Comparison of ENCODE assay signal across 1 cellular context in the genomic region with DNA sequence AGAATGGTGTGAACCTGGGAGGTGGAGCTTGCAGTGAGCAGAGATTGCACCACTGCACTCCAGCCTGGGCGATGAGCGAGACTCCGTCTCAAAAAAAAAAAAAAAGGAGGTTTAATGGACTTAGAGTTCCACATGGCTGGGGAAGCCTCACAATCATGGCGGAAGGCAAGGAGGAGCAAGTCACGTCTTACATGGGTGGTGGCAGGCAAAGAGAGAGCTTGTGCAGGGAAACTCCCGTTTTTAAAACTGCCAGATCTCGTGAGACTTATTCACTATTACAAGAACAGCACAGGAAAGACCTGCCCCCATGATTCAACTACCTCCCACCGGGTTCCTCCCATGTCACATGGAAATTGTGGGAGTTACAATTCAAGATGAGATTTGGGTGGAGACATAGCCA. TPM values are rescaled to one million over a fixed set of nuclear protein-coding genes. Genes with fewer than 3 reads are reported as not detected.
"Had no signal": no experiment of that assay in that cellular context is flagged by ENCODE, and none has a peak within 500 bp of the region (broad histone marks: within the 10 kb centered on the region; RNA-seq: fewer than 3 reads in every experiment).

No MANE protein-coding gene starts in this region.

RNA-seq across cellular contexts. Expression of a gene that starts 39.0 kb away (rescaled TPM):
- total RNA-seq: H9 had no signal
